13 cellular contexts compared by ENCODE assay signal in genomic region chr2:38692636-38693318, GRCh38. TPM values are rescaled to one million over a fixed set of nuclear protein-coding genes. Genes with fewer than 3 reads are reported as not detected.
DNase-seq lines count a peak whose midpoint lies in the region; ATAC-seq and TF ChIP-seq lines count a peak whose summit lies in the region.
"Had no signal": no experiment of that assay in that cellular context is flagged by ENCODE, and none has a peak within 500 bp of the region (broad histone marks: within the 10 kb centered on the region; RNA-seq: fewer than 3 reads in every experiment).

No MANE protein-coding gene starts in this region.

- no peaks in the 10 kb centered on the region for H3K9me3 Mint-ChIP-seq in activated CD4-positive, alpha-beta T cell treated with anti-CD3 and anti-CD28 coated beads, Interleukin-2, amount 10 ng/mL, durations not matched to agents 24 days and 14 days
- H3K9me3 Mint-ChIP-seq: brain had no signal

- H3K27ac ChIP-seq in hepatocyte (no peak overlapping the region), stomach (peak overlapping the region; percentile 16 to 60 (median 45)), brain microvascular endothelial cell (no peak overlapping the region)

- no peaks in the 10 kb centered on the region for H3K27me3 Mint-ChIP-seq in activated CD4-positive, alpha-beta T cell treated with anti-CD3 and anti-CD28 coated beads, Interleukin-2, amount 10 ng/mL, durations not matched to agents 24 days and 14 days
- no peaks in the 10 kb centered on the region for H3K27me3 Mint-ChIP-seq in T-helper 17 cell

- TF ChIP-seq EP300 in stomach (IDR thresholded peaks at IDR 0.05): no peak

- H3K36me3 ChIP-seq in hepatocyte (replicated peaks; ENCODE audit: insufficient read depth, low read depth) (no peaks in the 10 kb centered on the region), stomach (peaks cover 0 to 26% (median 6%) of the 10 kb centered on the region in 4 donors), brain microvascular endothelial cell (replicated peaks) (no peaks in the 10 kb centered on the region)

- no peak for ATAC-seq in T-helper 17 cell
- no peak for ATAC-seq in HG03442 (IDR thresholded peaks at IDR 0.05; ENCODE audit: unreplicated experiment)

- TF ChIP-seq POLR2A in stomach (IDR thresholded peaks at IDR 0.05): no peak

- H3K36me3 Mint-ChIP-seq in activated CD4-positive, alpha-beta T cell treated with anti-CD3 and anti-CD28 coated beads, Interleukin-2, amount 10 ng/mL, durations not matched to agents 24 days and 14 days (ENCODE audit: low read depth): peaks cover 65% of the 10 kb centered on the region
- peaks cover 16% of the 10 kb centered on the region for H3K36me3 Mint-ChIP-seq in T-helper 17 cell (ENCODE audit: low read depth)

- no peak for DNase-seq in activated CD4-positive, alpha-beta T cell treated with anti-CD3 and anti-CD28 coated beads, Interleukin-2, amount 10 ng/mL, durations not matched to agents 24 days and 14 days
- no peak for DNase-seq in activated CD4-positive, alpha-beta T cell treated with anti-CD3 and anti-CD28 coated beads for 1 hour
- DNase-seq in T-helper 17 cell (no peak), hepatocyte (ENCODE audit: low spot score) (peak; percentile 28), stomach (peak; percentile 61), brain microvascular endothelial cell (no peak), hepatic stellate cell (ENCODE audit: low spot score) (no peak)
- DNase-seq: activated CD8-positive, alpha-beta memory T cell treated with anti-CD3 and anti-CD28 coated beads, Interleukin-2, amount 50 U/mL, for 4 hours; NCI-H1105; stimulated activated CD4-positive, alpha-beta T cell treated with anti-CD3 and anti-CD28 coated beads, Interleukin-15, amount 100 ng/mL, for 24 hours had no signal

- intact Hi-C loops in activated CD4-positive, alpha-beta T cell treated with anti-CD3 and anti-CD28 coated beads, Interleukin-2, amount 10 ng/mL, durations not matched to agents 24 days and 14 days (cut with micrococcal nuclease): no loop called here
- intact Hi-C loops in stomach (cut with DNase I; ENCODE audit: low total_unique reads): no loop called here

- in situ Hi-C loops in brain microvascular endothelial cell (cut with HindIII; ENCODE audit: low pct_ligation_motif_present, low sequenced_read_pairs): no loop called here

- 77% methylated on average over 8 of the region's 8 CpGs for WGBS in hepatocyte (ENCODE audit: low lambda C conversion rate, missing lambda C conversion rate)
- 44 to 70% (median 49%) methylated on average over 5 to 8 of the region's 8 CpGs for WGBS in stomach, 5 donors

- H3K4me1 Mint-ChIP-seq in activated CD4-positive, alpha-beta T cell treated with anti-CD3 and anti-CD28 coated beads, Interleukin-2, amount 10 ng/mL, durations not matched to agents 24 days and 14 days: peaks cover 50% of the 10 kb centered on the region
- peaks cover 50% of the 10 kb centered on the region for H3K4me1 Mint-ChIP-seq in T-helper 17 cell
- H3K4me1 Mint-ChIP-seq: brain had no signal

- no peak overlapping the region for H3K4me3 ChIP-seq in hepatocyte
- H3K4me3 ChIP-seq in stomach: no peak overlapping the region
- H3K4me3 ChIP-seq in brain microvascular endothelial cell (ENCODE audit: low read depth, low read length): no peak overlapping the region

- H3K4me2 ChIP-seq in hepatocyte: no peak overlapping the region

- peaks cover 12% of the 10 kb centered on the region for H3K4me1 ChIP-seq in hepatocyte (ENCODE audit: insufficient read depth)
- H3K4me1 ChIP-seq in stomach: peaks cover 15 to 34% (median 25%) of the 10 kb centered on the region in 4 donors

- H3K9me2 ChIP-seq in hepatocyte (replicated peaks; ENCODE audit: insufficient read depth): no peaks in the 10 kb centered on the region

- H4K20me1 ChIP-seq in hepatocyte (ENCODE audit: insufficient read depth, poor library complexity, severe bottlenecking): no peaks in the 10 kb centered on the region

- H3K27me3 ChIP-seq in hepatocyte (no peaks in the 10 kb centered on the region), stomach (no peaks in the 10 kb centered on the region), brain microvascular endothelial cell (replicated peaks) (no peaks in the 10 kb centered on the region)

- no peak overlapping the region for H2AFZ ChIP-seq in hepatocyte

- no peaks in the 10 kb centered on the region for H3K79me2 ChIP-seq in hepatocyte

- H3K4me3 Mint-ChIP-seq in activated CD4-positive, alpha-beta T cell treated with anti-CD3 and anti-CD28 coated beads, Interleukin-2, amount 10 ng/mL, durations not matched to agents 24 days and 14 days: no peak overlapping the region
- peak overlapping the region; percentile 80 for H3K4me3 Mint-ChIP-seq in T-helper 17 cell
- H3K4me3 Mint-ChIP-seq: brain had no signal

- H3K27ac Mint-ChIP-seq in activated CD4-positive, alpha-beta T cell treated with anti-CD3 and anti-CD28 coated beads, Interleukin-2, amount 10 ng/mL, durations not matched to agents 24 days and 14 days: peak overlapping the region; percentile 39
- peak overlapping the region; percentile 100 for H3K27ac Mint-ChIP-seq in T-helper 17 cell
- H3K27ac Mint-ChIP-seq: brain had no signal

- no peaks in the 10 kb centered on the region for H3K9me3 ChIP-seq in T-helper 17 cell (ENCODE audit: control insufficient read depth, low read length, poor library complexity, severe bottlenecking)
- H3K9me3 ChIP-seq in hepatocyte (ENCODE audit: low read depth): no peaks in the 10 kb centered on the region
- H3K9me3 ChIP-seq in stomach: no peaks in the 10 kb centered on the region

- TF ChIP-seq CTCF in hepatocyte (IDR thresholded peaks at IDR 0.05; ENCODE audit: poor library complexity) (no peak), stomach (IDR thresholded peaks at IDR 0.05) (no peak), brain microvascular endothelial cell (IDR thresholded peaks at IDR 0.05; ENCODE audit: low read depth, low read length, missing control alignments) (no peak)

RNA-seq across cellular contexts. Expression of gene GALM, which starts 26.9 kb away (rescaled TPM):
- total RNA-seq in activated CD4-positive, alpha-beta T cell treated with anti-CD3 and anti-CD28 coated beads, Interleukin-2, amount 10 ng/mL, durations not matched to agents 24 days and 14 days: 56.0 and 57.4 TPM in 2 replicates
- total RNA-seq in T-helper 17 cell: 10 to 100 TPM; 18.5 to 28.3 TPM
- total RNA-seq in hepatocyte: 49.2 and 59.4 TPM in 2 replicates
- 48.3 and 52.6 TPM in 2 replicates for polyA plus RNA-seq in hepatocyte
- 10 to 100 TPM in 1 of 5 donors, 1 to 10 TPM in 3, not detected in 1; 2.2 to 17.8 (median 6.7) TPM for total RNA-seq in stomach
- 10 to 100 TPM in 2 of 3 donors, 1 to 10 TPM in 1; 7.6 to 15.3 (median 12.3) TPM for polyA plus RNA-seq in stomach
- polyA plus RNA-seq: neural cell had no signal

RNA-seq across cellular contexts. Expression of gene SRSF7, which starts 58.4 kb away (rescaled TPM):
- 415 and 419 TPM in 2 replicates for total RNA-seq in activated CD4-positive, alpha-beta T cell treated with anti-CD3 and anti-CD28 coated beads, Interleukin-2, amount 10 ng/mL, durations not matched to agents 24 days and 14 days
- total RNA-seq in T-helper 17 cell: 100 to 1,000 TPM; 558 to 772 TPM
- total RNA-seq in hepatocyte: 113 and 120 TPM in 2 replicates
- 147 and 172 TPM in 2 replicates for polyA plus RNA-seq in hepatocyte
- 100 to 1,000 TPM in 2 of 5 donors, 10 to 100 TPM in 3; 57.9 to 163 (median 97.5) TPM for total RNA-seq in stomach
- polyA plus RNA-seq in stomach: 100 to 1,000 TPM in 1 of 3 donors, 10 to 100 TPM in 2; 83.7 to 122 (median 88.4) TPM

Comparison
In these comparisons a context has a peak if more than half of its experiments do, and no peak if none do; other contexts are left out.
1. DNase-seq: peak in hepatocyte (single experiment) and stomach (single experiment); none in activated CD4-positive, alpha-beta T cell treated with anti-CD3 and anti-CD28 coated beads, Interleukin-2, amount 10 ng/mL, durations not matched to agents 24 days and 14 days (single experiment), activated CD4-positive, alpha-beta T cell treated with anti-CD3 and anti-CD28 coated beads for 1 hour (single experiment), T-helper 17 cell (0 of 3), brain microvascular endothelial cell (single experiment) and hepatic stellate cell (single experiment).
2. H3K27ac ChIP-seq: peak in stomach (5 of 5); none in hepatocyte (single experiment) and brain microvascular endothelial cell (single experiment).